Comparison of ENCODE assay signal across 16 cellular contexts in genomic region chr5:179378441-179379271, GRCh38. TPM values are rescaled to one million over a fixed set of nuclear protein-coding genes. Genes with fewer than 3 reads are reported as not detected.
DNase-seq lines count a peak whose midpoint lies in the region; FAIRE-seq and TF ChIP-seq lines count a peak whose summit lies in the region.
"Had no signal": no experiment of that assay in that cellular context is flagged by ENCODE, and none has a peak within 500 bp of the region (broad histone marks: within the 10 kb centered on the region; RNA-seq: fewer than 3 reads in every experiment).

No MANE protein-coding gene starts in this region.

- no peak for FAIRE-seq in urothelium cell line (lab: Jason Lieb, UNC)
- FAIRE-seq: A204.1 had no signal

- no peak for TF ChIP-seq CTCF in glutamatergic neuron (IDR thresholded peaks at IDR 0.05; ENCODE audit: partially characterized antibody, unreplicated experiment)

- H3K27me3 ChIP-seq in mucosa of rectum (ENCODE audit: control insufficient read depth in 2 of 2, insufficient read depth in 2 of 2, low read length in 2 of 2) = no peaks in the 10 kb centered on the region
- H3K27me3 ChIP-seq: tibial nerve had no signal

- peak overlapping the region; percentile 23 to 48 for H3K27ac ChIP-seq in mucosa of rectum (ENCODE audit: low read depth in 2 of 2, low read length in 2 of 2)
- H3K27ac ChIP-seq: KMS-11, tibial nerve had no signal

- H3K4me3 ChIP-seq in mucosa of rectum (ENCODE audit: low read length in 2 of 2) = no peak overlapping the region
- H3K4me3 ChIP-seq: tibial nerve had no signal

- no peaks in the 10 kb centered on the region for H3K4me1 Mint-ChIP-seq in activated CD4-positive, alpha-beta T cell treated with anti-CD3 and anti-CD28 coated beads, Interleukin-2, amount 10 ng/mL, durations not matched to agents 7 days and 5 days
- H3K4me1 Mint-ChIP-seq in activated CD4-positive, alpha-beta T cell treated with anti-CD3 and anti-CD28 coated beads, Interleukin-2, amount 10 ng/mL, durations not matched to agents 24 days and 14 days = no peaks in the 10 kb centered on the region
- peaks cover 2% of the 10 kb centered on the region for H3K4me1 Mint-ChIP-seq in glutamatergic neuron (ENCODE audit: low read depth, unreplicated experiment)

- DNase-seq in activated CD4-positive, alpha-beta T cell treated with anti-CD3 and anti-CD28 coated beads, Interleukin-2, amount 10 ng/mL, durations not matched to agents 7 days and 5 days = no peak
- DNase-seq in activated CD4-positive, alpha-beta T cell treated with anti-CD3 and anti-CD28 coated beads, Interleukin-2, amount 10 ng/mL, durations not matched to agents 24 days and 14 days = no peak
- DNase-seq in ecto neural progenitor cell (ENCODE audit: low spot score) (peak; percentile 19), urothelium cell line (ENCODE audit: low spot score) (peak; percentile 29), NCI-H748 treated with DMSO at 0.1 percent for 48 hours (lab: John Stamatoyannopoulos, UW) (no peak), glutamatergic neuron (no peak), NCI-H2196 (lab: John Stamatoyannopoulos, UW; ENCODE audit: unreplicated experiment) (no peak)
- DNase-seq: activated CD4-positive, alpha-beta T cell treated with anti-CD3 and anti-CD28 coated beads, Interleukin-2, amount 50 U/mL, for 48 hours; DMS53; NCI-H2081; right cardiac atrium; T-helper 1 cell had no signal

- CTCF ChIA-PET in activated CD4-positive, alpha-beta T cell treated with anti-CD3 and anti-CD28 coated beads, Interleukin-2, amount 10 ng/mL, durations not matched to agents 7 days and 5 days (lab: Charles Lee) = no interaction called here

- H3K9me3 ChIP-seq in mucosa of rectum (ENCODE audit: control insufficient read depth in 2 of 2, low read length in 2 of 2) = no peaks in the 10 kb centered on the region
- H3K9me3 ChIP-seq: tibial nerve had no signal

- no peak overlapping the region for H3K4me3 Mint-ChIP-seq in activated CD4-positive, alpha-beta T cell treated with anti-CD3 and anti-CD28 coated beads, Interleukin-2, amount 10 ng/mL, durations not matched to agents 7 days and 5 days
- H3K4me3 Mint-ChIP-seq in activated CD4-positive, alpha-beta T cell treated with anti-CD3 and anti-CD28 coated beads, Interleukin-2, amount 10 ng/mL, durations not matched to agents 24 days and 14 days = no peak overlapping the region
- H3K4me3 Mint-ChIP-seq in glutamatergic neuron (ENCODE audit: unreplicated experiment) = no peak overlapping the region

- POLR2A ChIA-PET in activated CD4-positive, alpha-beta T cell treated with anti-CD3 and anti-CD28 coated beads, Interleukin-2, amount 10 ng/mL, durations not matched to agents 7 days and 5 days (lab: Charles Lee) = no interaction called here

- H3K4me1 ChIP-seq in mucosa of rectum (ENCODE audit: control insufficient read depth in 2 of 2, insufficient read depth in 2 of 2, low read length in 2 of 2) = peaks cover 0 to 3% of the 10 kb centered on the region in 2 donors
- H3K4me1 ChIP-seq: tibial nerve had no signal

- intact Hi-C loops in activated CD4-positive, alpha-beta T cell treated with anti-CD3 and anti-CD28 coated beads, Interleukin-2, amount 10 ng/mL, durations not matched to agents 24 days and 14 days (cut with micrococcal nuclease) = no loop called here

- no peaks in the 10 kb centered on the region for H3K9me3 Mint-ChIP-seq in activated CD4-positive, alpha-beta T cell treated with anti-CD3 and anti-CD28 coated beads, Interleukin-2, amount 10 ng/mL, durations not matched to agents 7 days and 5 days
- no peaks in the 10 kb centered on the region for H3K9me3 Mint-ChIP-seq in activated CD4-positive, alpha-beta T cell treated with anti-CD3 and anti-CD28 coated beads, Interleukin-2, amount 10 ng/mL, durations not matched to agents 24 days and 14 days
- peaks cover 2% of the 10 kb centered on the region for H3K9me3 Mint-ChIP-seq in glutamatergic neuron (ENCODE audit: unreplicated experiment)

- peak overlapping the region; percentile 19 for H3K27ac Mint-ChIP-seq in activated CD4-positive, alpha-beta T cell treated with anti-CD3 and anti-CD28 coated beads, Interleukin-2, amount 10 ng/mL, durations not matched to agents 7 days and 5 days
- no peak overlapping the region for H3K27ac Mint-ChIP-seq in activated CD4-positive, alpha-beta T cell treated with anti-CD3 and anti-CD28 coated beads, Interleukin-2, amount 10 ng/mL, durations not matched to agents 24 days and 14 days
- no peak overlapping the region for H3K27ac Mint-ChIP-seq in glutamatergic neuron (ENCODE audit: unreplicated experiment)

- no peak overlapping the region for H3K9ac ChIP-seq in mucosa of rectum (ENCODE audit: low read depth in 1 of 2, low read length in 2 of 2)
- H3K9ac ChIP-seq: KMS-11 had no signal

- no peaks in the 10 kb centered on the region for H3K27me3 Mint-ChIP-seq in activated CD4-positive, alpha-beta T cell treated with anti-CD3 and anti-CD28 coated beads, Interleukin-2, amount 10 ng/mL, durations not matched to agents 7 days and 5 days
- no peaks in the 10 kb centered on the region for H3K27me3 Mint-ChIP-seq in activated CD4-positive, alpha-beta T cell treated with anti-CD3 and anti-CD28 coated beads, Interleukin-2, amount 10 ng/mL, durations not matched to agents 24 days and 14 days
- peaks cover 9% of the 10 kb centered on the region for H3K27me3 Mint-ChIP-seq in glutamatergic neuron (ENCODE audit: unreplicated experiment)

- H3K36me3 Mint-ChIP-seq in activated CD4-positive, alpha-beta T cell treated with anti-CD3 and anti-CD28 coated beads, Interleukin-2, amount 10 ng/mL, durations not matched to agents 7 days and 5 days (ENCODE audit: low read depth) = no peaks in the 10 kb centered on the region
- H3K36me3 Mint-ChIP-seq in activated CD4-positive, alpha-beta T cell treated with anti-CD3 and anti-CD28 coated beads, Interleukin-2, amount 10 ng/mL, durations not matched to agents 24 days and 14 days (ENCODE audit: low read depth) = no peaks in the 10 kb centered on the region
- H3K36me3 Mint-ChIP-seq in glutamatergic neuron (ENCODE audit: unreplicated experiment) = no peaks in the 10 kb centered on the region

- no peaks in the 10 kb centered on the region for H3K36me3 ChIP-seq in mucosa of rectum (ENCODE audit: control insufficient read depth in 2 of 2, insufficient read depth in 2 of 2, low read length in 2 of 2)
- H3K36me3 ChIP-seq: tibial nerve had no signal

RNA-seq across cellular contexts. Expression of gene ADAMTS2, which starts 33.4 kb away (rescaled TPM):
- total RNA-seq in activated CD4-positive, alpha-beta T cell treated with anti-CD3 and anti-CD28 coated beads, Interleukin-2, amount 10 ng/mL, durations not matched to agents 7 days and 5 days = not detected
- not detected in 2 replicates for total RNA-seq in activated CD4-positive, alpha-beta T cell treated with anti-CD3 and anti-CD28 coated beads, Interleukin-2, amount 10 ng/mL, durations not matched to agents 24 days and 14 days
- total RNA-seq in glutamatergic neuron (ENCODE audit: unreplicated experiment) = 23.5 TPM

Comparison
In these comparisons a context has a peak if more than half of its experiments do, and no peak if none do; other contexts are left out.
1. DNase-seq: peak in ecto neural progenitor cell (single experiment) and urothelium cell line (single experiment); none in activated CD4-positive, alpha-beta T cell treated with anti-CD3 and anti-CD28 coated beads, Interleukin-2, amount 10 ng/mL, durations not matched to agents 7 days and 5 days (single experiment), activated CD4-positive, alpha-beta T cell treated with anti-CD3 and anti-CD28 coated beads, Interleukin-2, amount 10 ng/mL, durations not matched to agents 24 days and 14 days (single experiment), NCI-H748 treated with DMSO at 0.1 percent for 48 hours (single experiment), glutamatergic neuron (single experiment) and NCI-H2196 (single experiment).
2. RNA of gene ADAMTS2, which starts 33.4 kb away (total RNA-seq): 23.5 TPM in glutamatergic neuron (single experiment); not detected in activated CD4-positive, alpha-beta T cell treated with anti-CD3 and anti-CD28 coated beads, Interleukin-2, amount 10 ng/mL, durations not matched to agents 7 days and 5 days and not detected in activated CD4-positive, alpha-beta T cell treated with anti-CD3 and anti-CD28 coated beads, Interleukin-2, amount 10 ng/mL, durations not matched to agents 24 days and 14 days; every median in the first group is over 10 times any median in the second.